In genomic region chr9:132240860-132241482, GRCh38 we compare ENCODE assay signal across 8 cellular contexts.
A peak's percentile ranks its signal among the peaks of the same experiment; 100 is the strongest.
DNase-seq lines count a peak whose midpoint lies in the region; TF ChIP-seq lines count a peak whose summit lies in the region.

No MANE protein-coding gene starts in this region.

- POLR2A ChIA-PET in HEK293 (lab: Yijun Ruan, JAX) = interaction anchor here (0.6 to 1.4 kb wide), 7 partner anchors 17 to 482 kb away, joined by 3 to 5 read pairs (median 3); no protein-coding TSS in a partner anchor

- no peaks in the 10 kb centered on the region for H3K9me3 Mint-ChIP-seq in activated naive CD4-positive, alpha-beta T cell treated with anti-CD3 and anti-CD28 coated beads for 36 hours

- peak; percentile 43 for TF ChIP-seq POLR2A in NB4 (IDR thresholded peaks at IDR 0.05; ENCODE audit: extremely low read depth, insufficient read length)

- H3K36me3 Mint-ChIP-seq in activated naive CD4-positive, alpha-beta T cell treated with anti-CD3 and anti-CD28 coated beads for 36 hours (ENCODE audit: low read depth) = no peaks in the 10 kb centered on the region

- no peak overlapping the region for H2BK120ac ChIP-seq in neuronal stem cell (ENCODE audit: low read depth, low read length)

- peaks cover 2% of the 10 kb centered on the region for H3K27me3 Mint-ChIP-seq in activated naive CD4-positive, alpha-beta T cell treated with anti-CD3 and anti-CD28 coated beads for 36 hours (ENCODE audit: low read depth)

- H3K4ac ChIP-seq in neuronal stem cell (ENCODE audit: low read length) = no peak overlapping the region

- H3K4me1 ChIP-seq in ES-I3 (ENCODE audit: insufficient read depth, low read length) = peaks cover 27% of the 10 kb centered on the region; the same call in 1 of the 2 replicates
- peaks cover 2% of the 10 kb centered on the region; the same call in 1 of the 2 replicates for H3K4me1 ChIP-seq in HEK293 (ENCODE audit: control insufficient read depth, insufficient read depth, low read length)
- H3K4me1 ChIP-seq in neuronal stem cell (ENCODE audit: control insufficient read depth in 2 of 2, insufficient read depth in 1 of 2, low read depth in 1 of 2, low read length in 2 of 2) = peaks cover 9 to 12% of the 10 kb centered on the region in 2 donors
- H3K4me1 ChIP-seq in stomach smooth muscle (ENCODE audit: control insufficient read depth, insufficient read depth, low read length) = peaks cover 12% of the 10 kb centered on the region

- TF ChIP-seq CTCF in HEK293 (tag by site-specific recombination; IDR thresholded peaks at IDR 0.05) (peak; percentile 10; the same call in 1 of the 2 replicates), NB4 (IDR thresholded peaks at IDR 0.05; ENCODE audit: low read depth, low read length) (no peak)

- peak overlapping the region; percentile 66 for H2BK5ac ChIP-seq in neuronal stem cell (ENCODE audit: low read length)

- H3K18ac ChIP-seq in neuronal stem cell (ENCODE audit: low read length) = peak overlapping the region; percentile 97

- peak overlapping the region; percentile 92 for H3K4me3 Mint-ChIP-seq in activated naive CD4-positive, alpha-beta T cell treated with anti-CD3 and anti-CD28 coated beads for 36 hours

- H4K8ac ChIP-seq in neuronal stem cell (ENCODE audit: low read depth, low read length) = peak overlapping the region; percentile 97

- H4K91ac ChIP-seq in neuronal stem cell (ENCODE audit: low read depth, low read length, poor library complexity) = no peak overlapping the region

- H3K36me3 ChIP-seq in ES-I3 (ENCODE audit: insufficient read depth, low read length) (no peaks in the 10 kb centered on the region), HEK293 (ENCODE audit: control insufficient read depth in 2 of 2, insufficient read depth in 1 of 2, low read length in 2 of 2) (no peaks in the 10 kb centered on the region), neuronal stem cell (replicated peaks in 1 of 2; ENCODE audit: control insufficient read depth in 2 of 2, insufficient read depth in 2 of 2, low read length in 2 of 2) (no peaks in the 10 kb centered on the region), stomach smooth muscle (ENCODE audit: control insufficient read depth in 2 of 2, insufficient read depth in 2 of 2, low read length in 2 of 2) (no peaks in the 10 kb centered on the region)

- no peak overlapping the region for H3K27ac Mint-ChIP-seq in activated naive CD4-positive, alpha-beta T cell treated with anti-CD3 and anti-CD28 coated beads for 36 hours

- H2BK15ac ChIP-seq in neuronal stem cell (ENCODE audit: low read length) = peak overlapping the region; percentile 83

- peak overlapping the region; percentile 78 for H2AFZ ChIP-seq in neuronal stem cell (ENCODE audit: low read length)

- peaks cover 6% of the 10 kb centered on the region for H3K4me1 Mint-ChIP-seq in activated naive CD4-positive, alpha-beta T cell treated with anti-CD3 and anti-CD28 coated beads for 36 hours (ENCODE audit: low read depth)

- peak overlapping the region; percentile 31 for H3K14ac ChIP-seq in neuronal stem cell (ENCODE audit: low read length)

- H3K27me3 ChIP-seq in neuronal stem cell (ENCODE audit: control insufficient read depth in 3 of 3, insufficient read depth in 3 of 3, low read depth in 1 of 3, low read length in 3 of 3) (peaks cover 0 to 90% (median 27%) of the 10 kb centered on the region in 3 experiments), stomach smooth muscle (ENCODE audit: control insufficient read depth in 1 of 2, insufficient read depth in 2 of 2, low read length in 2 of 2) (peaks cover 5 to 9% of the 10 kb centered on the region in 2 donors)

- peak overlapping the region; percentile 91 for H3K23ac ChIP-seq in neuronal stem cell (ENCODE audit: low read depth, low read length, poor library complexity)

- H3K9ac ChIP-seq in ES-I3 (ENCODE audit: low read depth, low read length) = peak overlapping the region; percentile 74; the same call in 1 of the 2 replicates
- H3K9ac ChIP-seq in neuronal stem cell (ENCODE audit: low read depth, low read length, poor library complexity) = peak overlapping the region; percentile 82
- peak overlapping the region in 1 of 2 donors; percentile 28 for H3K9ac ChIP-seq in stomach smooth muscle (ENCODE audit: low read length in 2 of 2)

- peak; percentile 96 for DNase-seq in NB4 (ENCODE audit: low read depth)
- peak; percentile 97 for DNase-seq in SK-N-DZ (ENCODE audit: low spot score)
- DNase-seq in activated naive CD4-positive, alpha-beta T cell treated with anti-CD3 and anti-CD28 coated beads for 36 hours = peak; percentile 98
- peak; percentile 99 for DNase-seq in germinal center (ENCODE audit: low spot score)
- DNase-seq in neuronal stem cell (ENCODE audit: low spot score) = peak; percentile 97

- H3K9me3 ChIP-seq in ES-I3 (ENCODE audit: control insufficient read depth, insufficient read depth, low read length) (no peaks in the 10 kb centered on the region), HEK293 (ENCODE audit: control insufficient read depth, insufficient read depth, low read depth, low read length) (no peaks in the 10 kb centered on the region), neuronal stem cell (replicated peaks in 1 of 2; ENCODE audit: control insufficient read depth in 2 of 2, insufficient read depth in 1 of 2, low read depth in 1 of 2, low read length in 2 of 2) (no peaks in the 10 kb centered on the region), stomach smooth muscle (ENCODE audit: control insufficient read depth in 2 of 2, low read length in 2 of 2) (no peaks in the 10 kb centered on the region)

- H3K79me1 ChIP-seq in neuronal stem cell (ENCODE audit: low read depth, low read length) = peaks cover 1% of the 10 kb centered on the region

- no peak overlapping the region for H3K27ac ChIP-seq in HEK293 (ENCODE audit: extremely low read depth, low read depth, low read length)
- no peak overlapping the region for H3K27ac ChIP-seq in neuronal stem cell (replicated peaks; ENCODE audit: low read length)
- no peak overlapping the region for H3K27ac ChIP-seq in stomach smooth muscle (ENCODE audit: low read length)

- H2BK12ac ChIP-seq in neuronal stem cell (ENCODE audit: low read length) = peak overlapping the region; percentile 95

- WGBS in neuronal stem cell (ENCODE audit: extremely low coverage in 2 of 2, insufficient read length in 2 of 2, insufficient replicate concordance in 1 of 2), 2 donors = no CpG with 5 or more reads among the region's 62 CpGs

- CTCF ChIA-PET in HEK293 (lab: Yijun Ruan, JAX) = interaction anchor here (0.7 to 9.9 kb wide), 11 partner anchors 10 to 478 kb away, joined by 3 to 382 read pairs (median 7); partner anchors contain the start of gene NTNG2
- CTCF ChIA-PET in activated naive CD4-positive, alpha-beta T cell treated with anti-CD3 and anti-CD28 coated beads for 36 hours (lab: Charles Lee) = interaction anchor here (0.6 to 1.9 kb wide), 7 partner anchors 12 to 1400 kb away, joined by 3 to 8 read pairs (median 4); no protein-coding TSS in a partner anchor

- H3K4me3 ChIP-seq in HEK293 (ENCODE audit: low read depth, low read length) (peak overlapping the region; percentile 50), NB4 (ENCODE audit: low read depth, low read length) (peak overlapping the region; percentile 48), neuronal stem cell (ENCODE audit: low read length in 2 of 2) (peak overlapping the region; percentile 47 to 83), stomach smooth muscle (ENCODE audit: low read length in 2 of 2) (peak overlapping the region; percentile 75 to 79)

- intact Hi-C loops in activated naive CD4-positive, alpha-beta T cell treated with anti-CD3 and anti-CD28 coated beads for 36 hours (cut with micrococcal nuclease) = loop anchor here (1.0 to 5.0 kb wide), 4 partner anchors 18 to 574 kb away; partner anchors contain the start of genes MED27 and TTF1

- peak overlapping the region; percentile 88 for H2AK5ac ChIP-seq in neuronal stem cell (ENCODE audit: low read depth, low read length)

- H3K4me2 ChIP-seq in neuronal stem cell (ENCODE audit: insufficient read depth, low read length, poor library complexity, severe bottlenecking) = peak overlapping the region; percentile 97

TF ChIP-seq in HEK293, 187 proteins besides CTCF, POLR2A, EP300 and RAD21 (continues in another document):
- no peak for TF ChIP-seq MZF1 (tag by site-specific recombination; IDR thresholded peaks at IDR 0.05; ENCODE audit: borderline replicate concordance)
- peak; percentile 46; the same call in 1 of the 2 replicates for TF ChIP-seq ZBTB48 (tag by site-specific recombination; IDR thresholded peaks at IDR 0.05)
- peak; percentile 94 for TF ChIP-seq ZFHX2 (tag by site-specific recombination; conservative IDR thresholded peaks at IDR 0.05)
- TF ChIP-seq ZNF513 (tag by site-specific recombination; IDR thresholded peaks at IDR 0.05) = no peak
- peak; percentile 100 for TF ChIP-seq ZNF121 (tag by site-specific recombination; IDR thresholded peaks at IDR 0.05)
- TF ChIP-seq GLIS2 (tag by site-specific recombination; IDR thresholded peaks at IDR 0.05) = no peak; the same call in 1 of the 2 replicates
- peak; percentile 44; the same call in 1 of the 2 replicates for TF ChIP-seq ZNF10 (tag by site-specific recombination; IDR thresholded peaks at IDR 0.05)
- peak; percentile 71; the same call in 1 of the 2 replicates for TF ChIP-seq PBX3 (CRISPR knock-in tag; IDR thresholded peaks at IDR 0.05)
- TF ChIP-seq EGR2 (tag by site-specific recombination; IDR thresholded peaks at IDR 0.05; ENCODE audit: low read depth) = peak; percentile 93
